13 cellular contexts compared by ENCODE assay signal in the genomic region with DNA sequence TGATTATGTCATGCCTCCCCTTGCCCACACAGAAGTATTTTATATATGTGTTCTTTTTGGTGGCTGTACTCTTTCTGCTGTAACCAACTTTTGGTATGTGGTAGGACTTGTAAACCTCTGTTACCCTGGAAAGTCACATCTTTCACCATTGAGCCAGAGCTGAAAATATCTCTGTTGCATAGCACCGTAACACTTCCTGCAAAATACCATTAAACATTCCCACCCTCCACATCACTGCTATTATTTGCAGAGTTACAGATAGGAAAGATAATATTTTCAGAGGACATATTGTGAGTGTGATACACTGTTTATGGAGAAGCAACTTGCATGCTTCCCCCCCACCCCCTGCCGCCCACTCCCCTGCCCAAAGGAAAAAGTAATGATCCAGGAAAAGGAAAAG. TPM values are rescaled to one million over a fixed set of nuclear protein-coding genes. Genes with fewer than 3 reads are reported as not detected.
DNase-seq lines count a peak whose midpoint lies in the region; ATAC-seq and TF ChIP-seq lines count a peak whose summit lies in the region.
"Had no signal": no experiment of that assay in that cellular context is flagged by ENCODE, and none has a peak within 500 bp of the region (broad histone marks: within the 10 kb centered on the region; RNA-seq: fewer than 3 reads in every experiment).

No MANE protein-coding gene starts in this region.

- DNase-seq in CD4-positive, CD25-positive, alpha-beta regulatory T cell: no peak
- DNase-seq in PC-3: peak; percentile 50
- DNase-seq in fibroblast of pulmonary artery (ENCODE audit: low read depth): peak; percentile 88
- DNase-seq in SKM-1 treated with dmso at 0.1 percent for 144 hours (lab: John Stamatoyannopoulos, UW; ENCODE audit: unreplicated experiment): no peak
- no peak for DNase-seq in cerebellum (ENCODE audit: low spot score)
- DNase-seq in hypothalamus (lab: John Stamatoyannopoulos, UW): no peak
- DNase-seq: DMS79 treated with DMSO at 0.1 percent for 48 hours; NCI-H1417; NK-92 treated with Interleukin-12 subunit alpha and Interleukin-12 subunit beta, amount 100 ng/mL, for 24 hours; stimulated activated CD4-positive, alpha-beta T cell treated with anti-CD3 and anti-CD28 coated beads, Interleukin-1b, Interleukin-23, amount 100 ng/mL, for 48 hours; thyroid gland had no signal

- H3K4me3 Mint-ChIP-seq in CD4-positive, CD25-positive, alpha-beta regulatory T cell: peak overlapping the region in 2 of 4 donors; percentile 7 to 21

- H3K9ac ChIP-seq in PC-3 (ENCODE audit: low read length) (0 out of 2 replicates have a peak overlapping the region, but pooled peaks have one; percentile 9), parathyroid adenoma (no peak overlapping the region)

- CTCF ChIA-PET in PC-3 (lab: Charles Lee): interaction anchor here (0.6 kb wide), 1 partner anchor 118 kb away, joined by 4 read pairs; no protein-coding TSS in a partner anchor

- H3K4me1 ChIP-seq in CD4-positive, CD25-positive, alpha-beta regulatory T cell (ENCODE audit: control insufficient read depth, insufficient read depth, low read length, poor library complexity, severe bottlenecking): peaks cover 34% of the 10 kb centered on the region
- H3K4me1 ChIP-seq in PC-3 (ENCODE audit: insufficient read depth, low read length): peaks cover 35% of the 10 kb centered on the region
- peaks cover 9% of the 10 kb centered on the region for H3K4me1 ChIP-seq in parathyroid adenoma

- no peaks in the 10 kb centered on the region for H3K9me2 ChIP-seq in PC-3 (replicated peaks; ENCODE audit: low read length)

- no peaks in the 10 kb centered on the region; the same call in 1 of the 2 replicates for H4K20me1 ChIP-seq in PC-3 (ENCODE audit: low read length)

- H3K4me1 Mint-ChIP-seq in CD4-positive, CD25-positive, alpha-beta regulatory T cell: peaks cover 40 to 82% (median 72%) of the 10 kb centered on the region in 4 donors

- peaks cover 29% of the 10 kb centered on the region for H3K36me3 ChIP-seq in CD4-positive, CD25-positive, alpha-beta regulatory T cell (ENCODE audit: control insufficient read depth, insufficient read depth, low read length)
- H3K36me3 ChIP-seq in PC-3 (ENCODE audit: low read depth, low read length) (peaks cover 26% of the 10 kb centered on the region), parathyroid adenoma (ENCODE audit: control insufficient read depth, insufficient read depth, low read length) (no peaks in the 10 kb centered on the region)

- peaks cover 30% of the 10 kb centered on the region for H3K36me3 Mint-ChIP-seq in CD4-positive, CD25-positive, alpha-beta regulatory T cell

- H3K27me3 ChIP-seq in CD4-positive, CD25-positive, alpha-beta regulatory T cell (ENCODE audit: control insufficient read depth, insufficient read depth, low read length): no peaks in the 10 kb centered on the region
- H3K27me3 ChIP-seq in PC-3 (ENCODE audit: low read length) (no peaks in the 10 kb centered on the region), parathyroid adenoma (ENCODE audit: control insufficient read depth, insufficient read depth, low read length) (no peaks in the 10 kb centered on the region)
- H3K27me3 ChIP-seq: thyroid gland had no signal

- H3K27ac ChIP-seq in CD4-positive, CD25-positive, alpha-beta regulatory T cell (ENCODE audit: insufficient read depth, low read length, poor library complexity, severe bottlenecking): no peak overlapping the region
- H3K27ac ChIP-seq in PC-3 (ENCODE audit: low read length) (peak overlapping the region; percentile 34), parathyroid adenoma (no peak overlapping the region)
- H3K27ac ChIP-seq: thyroid gland had no signal

- H3K4me3 ChIP-seq in CD4-positive, CD25-positive, alpha-beta regulatory T cell (ENCODE audit: low read depth, low read length): no peak overlapping the region
- H3K4me3 ChIP-seq in PC-3 (ENCODE audit: low read length) (no peak overlapping the region), fibroblast of pulmonary artery (replicated peaks; ENCODE audit: low read depth, low read length) (no peak overlapping the region), parathyroid adenoma (ENCODE audit: low read depth, low read length) (peak overlapping the region; percentile 13)
- H3K4me3 ChIP-seq: thyroid gland had no signal

- no peaks in the 10 kb centered on the region for H3K9me3 ChIP-seq in CD4-positive, CD25-positive, alpha-beta regulatory T cell (ENCODE audit: control insufficient read depth in 2 of 2, low read length in 2 of 2)
- H3K9me3 ChIP-seq in PC-3 (ENCODE audit: low read length): no peaks in the 10 kb centered on the region
- no peaks in the 10 kb centered on the region for H3K9me3 ChIP-seq in parathyroid adenoma (ENCODE audit: control insufficient read depth, low read length)
- H3K9me3 ChIP-seq: thyroid gland had no signal

- H2AFZ ChIP-seq in PC-3 (ENCODE audit: low read length) (no peak overlapping the region), parathyroid adenoma (no peak overlapping the region)

- intact Hi-C loops in PC-3 (cut with micrococcal nuclease): loop anchor here (1.0 to 5.0 kb wide), 4 partner anchors 17 to 45 kb away; a partner anchor contains a TSS

- H3F3A ChIP-seq in PC-3 (ENCODE audit: low read length, unreplicated experiment): no peaks in the 10 kb centered on the region

- no TSS peak for BruUV-seq in PC-3 (replicated peaks; lab: Mats Ljungman, UMichigan)

- H3K79me2 ChIP-seq in PC-3 (ENCODE audit: low read length) (peaks cover 90% of the 10 kb centered on the region), parathyroid adenoma (peaks cover 14% of the 10 kb centered on the region)

- no peaks in the 10 kb centered on the region for H3K27me3 Mint-ChIP-seq in CD4-positive, CD25-positive, alpha-beta regulatory T cell

- TF ChIP-seq CTCF in PC-3 (conservative IDR thresholded peaks at IDR 0.05; ENCODE audit: low read depth, low read length): no peak
- TF ChIP-seq CTCF in fibroblast of pulmonary artery (IDR thresholded peaks at IDR 0.05; ENCODE audit: low read length, missing control alignments): no peak
- TF ChIP-seq CTCF in parathyroid adenoma (IDR thresholded peaks at IDR 0.05): no peak

- H3K4me2 ChIP-seq in PC-3 (ENCODE audit: low read length): peak overlapping the region; percentile 27
- peak overlapping the region; percentile 10 for H3K4me2 ChIP-seq in parathyroid adenoma (ENCODE audit: low read length)

- no peak for ATAC-seq in CD4-positive, CD25-positive, alpha-beta regulatory T cell (ENCODE audit: low read depth in 2 of 2)
- ATAC-seq in PC-3 (peak; percentile 67), HG02798 (IDR thresholded peaks at IDR 0.05; ENCODE audit: poor library complexity, unreplicated experiment) (no peak)

- H3K27ac Mint-ChIP-seq in CD4-positive, CD25-positive, alpha-beta regulatory T cell: peak overlapping the region; percentile 61 to 78 (median 64)

- peaks cover 0 to 2% (median 0%) of the 10 kb centered on the region in 7 donors for H3K9me3 Mint-ChIP-seq in CD4-positive, CD25-positive, alpha-beta regulatory T cell

- POLR2A ChIA-PET in PC-3 (lab: Charles Lee; ENCODE audit: unreplicated experiment): no interaction called here

RNA-seq across cellular contexts. Expression of a gene that starts 44.8 kb away (rescaled TPM):
- total RNA-seq in CD4-positive, CD25-positive, alpha-beta regulatory T cell: 114 TPM
- 10 to 100 TPM; 64.3 to 88.4 (median 78.3) TPM for polyA plus RNA-seq in CD4-positive, CD25-positive, alpha-beta regulatory T cell
- total RNA-seq in PC-3 (2014; rRNA removed) (52.5 and 59.6 TPM in 2 replicates), cerebellum (98.3 TPM)

Comparison
In these comparisons a context has a peak if more than half of its experiments do, and no peak if none do; other contexts are left out.
1. DNase-seq: peak in PC-3 (single experiment) and fibroblast of pulmonary artery (single experiment); none in CD4-positive, CD25-positive, alpha-beta regulatory T cell (0 of 3), SKM-1 treated with dmso at 0.1 percent for 144 hours (single experiment), cerebellum (single experiment) and hypothalamus (0 of 51).